ENCODE assay signal across 1 cellular context in the genomic region with DNA sequence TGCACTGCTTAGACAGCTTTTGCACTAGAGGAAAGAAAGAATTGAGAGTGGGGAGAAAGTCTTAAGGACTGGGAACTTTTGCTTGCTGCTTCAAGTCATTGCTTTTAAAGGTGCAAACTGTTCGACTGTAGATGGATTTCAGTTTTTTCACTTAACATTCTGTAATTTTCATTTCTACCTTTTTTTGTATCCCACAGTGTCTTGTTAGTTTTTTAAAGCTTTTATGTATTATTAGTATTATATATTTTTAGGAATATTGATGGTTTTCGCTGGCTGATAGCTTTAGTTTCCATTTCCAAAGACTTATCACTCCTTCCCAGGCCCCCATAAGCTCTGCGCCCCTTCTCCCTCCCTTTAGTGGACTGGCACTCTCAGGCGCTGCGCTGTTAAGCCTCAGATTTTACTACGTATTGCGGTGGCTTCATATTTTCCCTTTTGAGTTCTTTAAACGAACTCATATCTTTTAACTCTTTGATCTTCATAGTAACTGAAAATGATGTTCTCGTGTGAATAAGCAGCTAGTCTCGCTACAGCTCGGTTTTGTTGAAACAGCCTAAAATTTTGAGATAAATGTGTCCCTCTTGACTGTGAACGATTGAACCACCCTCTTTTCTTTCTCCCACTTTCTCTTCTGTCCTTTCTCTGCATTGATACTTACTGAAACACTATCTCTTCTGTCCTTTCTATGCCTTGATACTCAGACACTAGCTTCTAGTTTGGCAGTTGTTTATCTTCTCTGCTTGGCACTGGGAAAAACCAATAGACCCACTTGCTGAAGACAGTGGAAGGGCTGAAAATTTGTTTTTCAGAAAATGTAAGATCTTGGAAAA.
TF ChIP-seq lines count a peak whose summit lies in the region.

No MANE protein-coding gene starts in this region.

TF ChIP-seq in K562, 482 proteins besides CTCF, POLR2A, EP300 and RAD21 (continued from another document):
- TF ChIP-seq, protein P1, sequence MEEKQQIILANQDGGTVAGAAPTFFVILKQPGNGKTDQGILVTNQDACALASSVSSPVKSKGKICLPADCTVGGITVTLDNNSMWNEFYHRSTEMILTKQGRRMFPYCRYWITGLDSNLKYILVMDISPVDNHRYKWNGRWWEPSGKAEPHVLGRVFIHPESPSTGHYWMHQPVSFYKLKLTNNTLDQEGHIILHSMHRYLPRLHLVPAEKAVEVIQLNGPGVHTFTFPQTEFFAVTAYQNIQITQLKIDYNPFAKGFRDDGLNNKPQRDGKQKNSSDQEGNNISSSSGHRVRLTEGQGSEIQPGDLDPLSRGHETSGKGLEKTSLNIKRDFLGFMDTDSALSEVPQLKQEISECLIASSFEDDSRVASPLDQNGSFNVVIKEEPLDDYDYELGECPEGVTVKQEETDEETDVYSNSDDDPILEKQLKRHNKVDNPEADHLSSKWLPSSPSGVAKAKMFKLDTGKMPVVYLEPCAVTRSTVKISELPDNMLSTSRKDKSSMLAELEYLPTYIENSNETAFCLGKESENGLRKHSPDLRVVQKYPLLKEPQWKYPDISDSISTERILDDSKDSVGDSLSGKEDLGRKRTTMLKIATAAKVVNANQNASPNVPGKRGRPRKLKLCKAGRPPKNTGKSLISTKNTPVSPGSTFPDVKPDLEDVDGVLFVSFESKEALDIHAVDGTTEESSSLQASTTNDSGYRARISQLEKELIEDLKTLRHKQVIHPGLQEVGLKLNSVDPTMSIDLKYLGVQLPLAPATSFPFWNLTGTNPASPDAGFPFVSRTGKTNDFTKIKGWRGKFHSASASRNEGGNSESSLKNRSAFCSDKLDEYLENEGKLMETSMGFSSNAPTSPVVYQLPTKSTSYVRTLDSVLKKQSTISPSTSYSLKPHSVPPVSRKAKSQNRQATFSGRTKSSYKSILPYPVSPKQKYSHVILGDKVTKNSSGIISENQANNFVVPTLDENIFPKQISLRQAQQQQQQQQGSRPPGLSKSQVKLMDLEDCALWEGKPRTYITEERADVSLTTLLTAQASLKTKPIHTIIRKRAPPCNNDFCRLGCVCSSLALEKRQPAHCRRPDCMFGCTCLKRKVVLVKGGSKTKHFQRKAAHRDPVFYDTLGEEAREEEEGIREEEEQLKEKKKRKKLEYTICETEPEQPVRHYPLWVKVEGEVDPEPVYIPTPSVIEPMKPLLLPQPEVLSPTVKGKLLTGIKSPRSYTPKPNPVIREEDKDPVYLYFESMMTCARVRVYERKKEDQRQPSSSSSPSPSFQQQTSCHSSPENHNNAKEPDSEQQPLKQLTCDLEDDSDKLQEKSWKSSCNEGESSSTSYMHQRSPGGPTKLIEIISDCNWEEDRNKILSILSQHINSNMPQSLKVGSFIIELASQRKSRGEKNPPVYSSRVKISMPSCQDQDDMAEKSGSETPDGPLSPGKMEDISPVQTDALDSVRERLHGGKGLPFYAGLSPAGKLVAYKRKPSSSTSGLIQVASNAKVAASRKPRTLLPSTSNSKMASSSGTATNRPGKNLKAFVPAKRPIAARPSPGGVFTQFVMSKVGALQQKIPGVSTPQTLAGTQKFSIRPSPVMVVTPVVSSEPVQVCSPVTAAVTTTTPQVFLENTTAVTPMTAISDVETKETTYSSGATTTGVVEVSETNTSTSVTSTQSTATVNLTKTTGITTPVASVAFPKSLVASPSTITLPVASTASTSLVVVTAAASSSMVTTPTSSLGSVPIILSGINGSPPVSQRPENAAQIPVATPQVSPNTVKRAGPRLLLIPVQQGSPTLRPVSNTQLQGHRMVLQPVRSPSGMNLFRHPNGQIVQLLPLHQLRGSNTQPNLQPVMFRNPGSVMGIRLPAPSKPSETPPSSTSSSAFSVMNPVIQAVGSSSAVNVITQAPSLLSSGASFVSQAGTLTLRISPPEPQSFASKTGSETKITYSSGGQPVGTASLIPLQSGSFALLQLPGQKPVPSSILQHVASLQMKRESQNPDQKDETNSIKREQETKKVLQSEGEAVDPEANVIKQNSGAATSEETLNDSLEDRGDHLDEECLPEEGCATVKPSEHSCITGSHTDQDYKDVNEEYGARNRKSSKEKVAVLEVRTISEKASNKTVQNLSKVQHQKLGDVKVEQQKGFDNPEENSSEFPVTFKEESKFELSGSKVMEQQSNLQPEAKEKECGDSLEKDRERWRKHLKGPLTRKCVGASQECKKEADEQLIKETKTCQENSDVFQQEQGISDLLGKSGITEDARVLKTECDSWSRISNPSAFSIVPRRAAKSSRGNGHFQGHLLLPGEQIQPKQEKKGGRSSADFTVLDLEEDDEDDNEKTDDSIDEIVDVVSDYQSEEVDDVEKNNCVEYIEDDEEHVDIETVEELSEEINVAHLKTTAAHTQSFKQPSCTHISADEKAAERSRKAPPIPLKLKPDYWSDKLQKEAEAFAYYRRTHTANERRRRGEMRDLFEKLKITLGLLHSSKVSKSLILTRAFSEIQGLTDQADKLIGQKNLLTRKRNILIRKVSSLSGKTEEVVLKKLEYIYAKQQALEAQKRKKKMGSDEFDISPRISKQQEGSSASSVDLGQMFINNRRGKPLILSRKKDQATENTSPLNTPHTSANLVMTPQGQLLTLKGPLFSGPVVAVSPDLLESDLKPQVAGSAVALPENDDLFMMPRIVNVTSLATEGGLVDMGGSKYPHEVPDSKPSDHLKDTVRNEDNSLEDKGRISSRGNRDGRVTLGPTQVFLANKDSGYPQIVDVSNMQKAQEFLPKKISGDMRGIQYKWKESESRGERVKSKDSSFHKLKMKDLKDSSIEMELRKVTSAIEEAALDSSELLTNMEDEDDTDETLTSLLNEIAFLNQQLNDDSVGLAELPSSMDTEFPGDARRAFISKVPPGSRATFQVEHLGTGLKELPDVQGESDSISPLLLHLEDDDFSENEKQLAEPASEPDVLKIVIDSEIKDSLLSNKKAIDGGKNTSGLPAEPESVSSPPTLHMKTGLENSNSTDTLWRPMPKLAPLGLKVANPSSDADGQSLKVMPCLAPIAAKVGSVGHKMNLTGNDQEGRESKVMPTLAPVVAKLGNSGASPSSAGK (IDR thresholded peaks at IDR 0.05): no peak
- TF ChIP-seq, protein P2, sequence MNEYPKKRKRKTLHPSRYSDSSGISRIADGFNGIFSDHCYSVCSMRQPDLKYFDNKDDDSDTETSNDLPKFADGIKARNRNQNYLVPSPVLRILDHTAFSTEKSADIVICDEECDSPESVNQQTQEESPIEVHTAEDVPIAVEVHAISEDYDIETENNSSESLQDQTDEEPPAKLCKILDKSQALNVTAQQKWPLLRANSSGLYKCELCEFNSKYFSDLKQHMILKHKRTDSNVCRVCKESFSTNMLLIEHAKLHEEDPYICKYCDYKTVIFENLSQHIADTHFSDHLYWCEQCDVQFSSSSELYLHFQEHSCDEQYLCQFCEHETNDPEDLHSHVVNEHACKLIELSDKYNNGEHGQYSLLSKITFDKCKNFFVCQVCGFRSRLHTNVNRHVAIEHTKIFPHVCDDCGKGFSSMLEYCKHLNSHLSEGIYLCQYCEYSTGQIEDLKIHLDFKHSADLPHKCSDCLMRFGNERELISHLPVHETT (CRISPR knock-in tag; conservative IDR thresholded peaks at IDR 0.05 in 1 of 2, IDR thresholded peaks at IDR 0.05 in 1 of 2): no peak; a peak in 2 of 4 replicates
- TF ChIP-seq, protein P3, sequence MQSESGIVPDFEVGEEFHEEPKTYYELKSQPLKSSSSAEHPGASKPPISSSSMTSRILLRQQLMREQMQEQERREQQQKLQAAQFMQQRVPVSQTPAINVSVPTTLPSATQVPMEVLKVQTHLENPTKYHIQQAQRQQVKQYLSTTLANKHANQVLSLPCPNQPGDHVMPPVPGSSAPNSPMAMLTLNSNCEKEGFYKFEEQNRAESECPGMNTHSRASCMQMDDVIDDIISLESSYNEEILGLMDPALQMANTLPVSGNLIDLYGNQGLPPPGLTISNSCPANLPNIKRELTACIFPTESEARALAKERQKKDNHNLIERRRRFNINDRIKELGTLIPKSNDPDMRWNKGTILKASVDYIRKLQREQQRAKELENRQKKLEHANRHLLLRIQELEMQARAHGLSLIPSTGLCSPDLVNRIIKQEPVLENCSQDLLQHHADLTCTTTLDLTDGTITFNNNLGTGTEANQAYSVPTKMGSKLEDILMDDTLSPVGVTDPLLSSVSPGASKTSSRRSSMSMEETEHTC (IDR thresholded peaks at IDR 0.05): no peak
- TF ChIP-seq EWSR1 (IDR thresholded peaks at IDR 0.05; ENCODE audit: borderline replicate concordance, low read depth, partially characterized antibody) (no peak), MAFF (IDR thresholded peaks at IDR 0.05; ENCODE audit: low read length) (no peak), ZNF12 (CRISPR knock-in tag; IDR thresholded peaks at IDR 0.05) (no peak), RBM39 (optimal IDR thresholded peaks at IDR 0.05; ENCODE audit: low read depth, low read length) (no peak), RBBP5 (IDR thresholded peaks at IDR 0.05; ENCODE audit: borderline replicate concordance, insufficient read depth, low read length, poor library complexity, severe bottlenecking) (peak; percentile 37), HSF4 (CRISPR knock-in tag; IDR thresholded peaks at IDR 0.05; ENCODE audit: borderline replicate concordance) (no peak), TCF7 (IDR thresholded peaks at IDR 0.05; ENCODE audit: borderline replicate concordance) (no peak), NCOA2 (IDR thresholded peaks at IDR 0.05; ENCODE audit: partially characterized antibody in 2 of 2) (no peak), MIER1 (IDR thresholded peaks at IDR 0.05; ENCODE audit: low read depth) (no peak), ZNF444 (CRISPR knock-in tag; IDR thresholded peaks at IDR 0.05) (peak; percentile 25; the same call in 1 of the 2 replicates), PHF21A (IDR thresholded peaks at IDR 0.05; ENCODE audit: borderline replicate concordance, low read depth) (no peak), SIN3A (IDR thresholded peaks at IDR 0.05; ENCODE audit: borderline replicate concordance in 2 of 2, control insufficient read depth in 1 of 2, low read depth in 2 of 2, low read length in 2 of 2) (no peak)
- TF ChIP-seq, protein P4, sequence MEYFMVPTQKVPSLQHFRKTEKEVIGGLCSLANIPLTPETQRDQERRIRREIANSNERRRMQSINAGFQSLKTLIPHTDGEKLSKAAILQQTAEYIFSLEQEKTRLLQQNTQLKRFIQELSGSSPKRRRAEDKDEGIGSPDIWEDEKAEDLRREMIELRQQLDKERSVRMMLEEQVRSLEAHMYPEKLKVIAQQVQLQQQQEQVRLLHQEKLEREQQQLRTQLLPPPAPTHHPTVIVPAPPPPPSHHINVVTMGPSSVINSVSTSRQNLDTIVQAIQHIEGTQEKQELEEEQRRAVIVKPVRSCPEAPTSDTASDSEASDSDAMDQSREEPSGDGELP (CRISPR knock-in tag; IDR thresholded peaks at IDR 0.05; ENCODE audit: borderline replicate concordance): no peak
- TF ChIP-seq, protein P5, sequence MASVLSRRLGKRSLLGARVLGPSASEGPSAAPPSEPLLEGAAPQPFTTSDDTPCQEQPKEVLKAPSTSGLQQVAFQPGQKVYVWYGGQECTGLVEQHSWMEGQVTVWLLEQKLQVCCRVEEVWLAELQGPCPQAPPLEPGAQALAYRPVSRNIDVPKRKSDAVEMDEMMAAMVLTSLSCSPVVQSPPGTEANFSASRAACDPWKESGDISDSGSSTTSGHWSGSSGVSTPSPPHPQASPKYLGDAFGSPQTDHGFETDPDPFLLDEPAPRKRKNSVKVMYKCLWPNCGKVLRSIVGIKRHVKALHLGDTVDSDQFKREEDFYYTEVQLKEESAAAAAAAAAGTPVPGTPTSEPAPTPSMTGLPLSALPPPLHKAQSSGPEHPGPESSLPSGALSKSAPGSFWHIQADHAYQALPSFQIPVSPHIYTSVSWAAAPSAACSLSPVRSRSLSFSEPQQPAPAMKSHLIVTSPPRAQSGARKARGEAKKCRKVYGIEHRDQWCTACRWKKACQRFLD (CRISPR knock-in tag; IDR thresholded peaks at IDR 0.05): 0 out of 2 replicates have a peak, but pooled peaks have one; percentile 22
